8 cellular contexts compared by ENCODE assay signal in genomic region chr5:176630681-176631222, GRCh38. TPM values are rescaled to one million over a fixed set of nuclear protein-coding genes. Genes with fewer than 3 reads are reported as not detected.
DNase-seq lines count a peak whose midpoint lies in the region; ATAC-seq and TF ChIP-seq lines count a peak whose summit lies in the region.

No MANE protein-coding gene starts in this region.

- peak overlapping the region; percentile 4 to 57 (median 25) for H3K4me3 Mint-ChIP-seq in T-cell
- H3K4me3 Mint-ChIP-seq in stimulated activated effector memory CD8-positive, alpha-beta T cell treated with anti-CD3 and anti-CD28 coated beads, Interleukin-12 subunit alpha, Interleukin-12 subunit beta, amount 100 ng/mL, for 72 hours = peak overlapping the region; percentile 51
- H3K4me3 Mint-ChIP-seq in effector memory CD8-positive, alpha-beta T cell = peak overlapping the region in 1 of 2 donors; percentile 25

- no peak overlapping the region for H3K27ac ChIP-seq in right atrium auricular region

- CTCF ChIA-PET in T-cell (lab: Charles Lee) = interaction anchor here in 1 of 2 donors (0.6 to 1.5 kb wide), 2 partner anchors 30 to 510 kb away, joined by 3 to 5 read pairs; no protein-coding TSS in a partner anchor

- POLR2A ChIA-PET in T-cell (lab: Charles Lee) = no interaction called here

- no peaks in the 10 kb centered on the region for H3K9me3 ChIP-seq in right atrium auricular region

- TF ChIP-seq CTCF in right atrium auricular region (IDR thresholded peaks at IDR 0.05) (no peak), GM13977 (IDR thresholded peaks at IDR 0.05; ENCODE audit: extremely low read depth, insufficient read depth, missing control alignments) (no peak)

- no peak overlapping the region for H3K27ac Mint-ChIP-seq in T-cell
- H3K27ac Mint-ChIP-seq in stimulated activated effector memory CD8-positive, alpha-beta T cell treated with anti-CD3 and anti-CD28 coated beads, Interleukin-12 subunit alpha, Interleukin-12 subunit beta, amount 100 ng/mL, for 72 hours = no peak overlapping the region
- H3K27ac Mint-ChIP-seq in effector memory CD8-positive, alpha-beta T cell = no peak overlapping the region

- in situ Hi-C loops in GM13977 (cut with MboI; ENCODE audit: low pct_unique_long_range_greater_than_20kb, low sequenced_read_pairs, unreplicated experiment) = no loop called here

- H3K27me3 ChIP-seq in right atrium auricular region = peaks cover 7 to 20% of the 10 kb centered on the region in 2 donors

- peaks cover 0 to 21% of the 10 kb centered on the region in 2 donors for H3K4me1 ChIP-seq in right atrium auricular region

- no peaks in the 10 kb centered on the region for H3K9me3 Mint-ChIP-seq in T-cell
- H3K9me3 Mint-ChIP-seq in stimulated activated effector memory CD8-positive, alpha-beta T cell treated with anti-CD3 and anti-CD28 coated beads, Interleukin-12 subunit alpha, Interleukin-12 subunit beta, amount 100 ng/mL, for 72 hours = no peaks in the 10 kb centered on the region
- peaks cover 0 to 7% of the 10 kb centered on the region in 2 donors for H3K9me3 Mint-ChIP-seq in effector memory CD8-positive, alpha-beta T cell

- peak overlapping the region; percentile 21 to 44 for H3K4me3 ChIP-seq in right atrium auricular region

- peaks cover 6 to 28% (median 13%) of the 10 kb centered on the region in 3 donors for H3K4me1 Mint-ChIP-seq in T-cell
- H3K4me1 Mint-ChIP-seq in stimulated activated effector memory CD8-positive, alpha-beta T cell treated with anti-CD3 and anti-CD28 coated beads, Interleukin-12 subunit alpha, Interleukin-12 subunit beta, amount 100 ng/mL, for 72 hours = peaks cover 24% of the 10 kb centered on the region
- H3K4me1 Mint-ChIP-seq in effector memory CD8-positive, alpha-beta T cell (ENCODE audit: low read depth in 2 of 2) = peaks cover 4 to 6% of the 10 kb centered on the region in 2 donors

- ATAC-seq in T-cell (replicated peaks in 1 of 4) = peak in 1 of 4 experiments; percentile 8
- no peak for ATAC-seq in stimulated activated effector memory CD8-positive, alpha-beta T cell treated with anti-CD3 and anti-CD28 coated beads, Interleukin-12 subunit alpha, Interleukin-12 subunit beta, amount 100 ng/mL, for 72 hours
- ATAC-seq in effector memory CD8-positive, alpha-beta T cell (replicated peaks) = no peak
- no peak for ATAC-seq in GM19455 (IDR thresholded peaks at IDR 0.05; ENCODE audit: unreplicated experiment)

- no peaks in the 10 kb centered on the region for H3K36me3 Mint-ChIP-seq in T-cell
- H3K36me3 Mint-ChIP-seq in stimulated activated effector memory CD8-positive, alpha-beta T cell treated with anti-CD3 and anti-CD28 coated beads, Interleukin-12 subunit alpha, Interleukin-12 subunit beta, amount 100 ng/mL, for 72 hours = no peaks in the 10 kb centered on the region
- H3K36me3 Mint-ChIP-seq in effector memory CD8-positive, alpha-beta T cell (ENCODE audit: insufficient read depth) = peaks cover 9% of the 10 kb centered on the region

- DNase-seq in NCI-H510A treated with DMSO at 0.1 percent for 48 hours (lab: John Stamatoyannopoulos, UW) = peak; percentile 39
- no peak for DNase-seq in NCI-H510A (lab: John Stamatoyannopoulos, UW)
- DNase-seq in T-cell = no peak
- DNase-seq in right atrium auricular region (ENCODE audit: low spot score) = no peak
- no peak for DNase-seq in stimulated activated effector memory CD8-positive, alpha-beta T cell treated with anti-CD3 and anti-CD28 coated beads, Interleukin-12 subunit alpha, Interleukin-12 subunit beta, amount 100 ng/mL, for 72 hours (ENCODE audit: low spot score in 2 of 2)
- no peak for DNase-seq in effector memory CD8-positive, alpha-beta T cell
- DNase-seq in GM13977 (ENCODE audit: low spot score) = no peak

- peaks cover 54 to 85% of the 10 kb centered on the region in 2 donors for H3K27me3 Mint-ChIP-seq in T-cell
- peaks cover 55 to 96% of the 10 kb centered on the region in 2 donors for H3K27me3 Mint-ChIP-seq in effector memory CD8-positive, alpha-beta T cell

- H3K36me3 ChIP-seq in right atrium auricular region = no peaks in the 10 kb centered on the region

RNA-seq across cellular contexts. Expression of gene EIF4E1B, which starts 0.3 kb away (rescaled TPM):
- total RNA-seq in T-cell (not detected), right atrium auricular region (not detected)

RNA-seq across cellular contexts. Expression of gene SNCB, which starts 0.4 kb away (rescaled TPM):
- not detected for total RNA-seq in T-cell
- under 1 TPM in 1 of 2 donors, not detected in 1; 0.67 TPM for total RNA-seq in right atrium auricular region

RNA-seq across cellular contexts. Expression of gene TSPAN17, which starts 16.5 kb away (rescaled TPM):
- total RNA-seq in T-cell (10 to 100 TPM; 20.2 to 39.3 (median 30.0) TPM), right atrium auricular region (10 to 100 TPM; 15.0 to 20.4 TPM)

RNA-seq across cellular contexts. Expression of gene GPRIN1, which starts 20.8 kb away (rescaled TPM):
- 1 to 10 TPM in 1 of 5 donors, under 1 TPM in 4; 0.33 to 1.2 (median 0.64) TPM for total RNA-seq in T-cell
- total RNA-seq in right atrium auricular region = under 1 TPM; 0.22 to 0.79 TPM
